In the genomic region with DNA sequence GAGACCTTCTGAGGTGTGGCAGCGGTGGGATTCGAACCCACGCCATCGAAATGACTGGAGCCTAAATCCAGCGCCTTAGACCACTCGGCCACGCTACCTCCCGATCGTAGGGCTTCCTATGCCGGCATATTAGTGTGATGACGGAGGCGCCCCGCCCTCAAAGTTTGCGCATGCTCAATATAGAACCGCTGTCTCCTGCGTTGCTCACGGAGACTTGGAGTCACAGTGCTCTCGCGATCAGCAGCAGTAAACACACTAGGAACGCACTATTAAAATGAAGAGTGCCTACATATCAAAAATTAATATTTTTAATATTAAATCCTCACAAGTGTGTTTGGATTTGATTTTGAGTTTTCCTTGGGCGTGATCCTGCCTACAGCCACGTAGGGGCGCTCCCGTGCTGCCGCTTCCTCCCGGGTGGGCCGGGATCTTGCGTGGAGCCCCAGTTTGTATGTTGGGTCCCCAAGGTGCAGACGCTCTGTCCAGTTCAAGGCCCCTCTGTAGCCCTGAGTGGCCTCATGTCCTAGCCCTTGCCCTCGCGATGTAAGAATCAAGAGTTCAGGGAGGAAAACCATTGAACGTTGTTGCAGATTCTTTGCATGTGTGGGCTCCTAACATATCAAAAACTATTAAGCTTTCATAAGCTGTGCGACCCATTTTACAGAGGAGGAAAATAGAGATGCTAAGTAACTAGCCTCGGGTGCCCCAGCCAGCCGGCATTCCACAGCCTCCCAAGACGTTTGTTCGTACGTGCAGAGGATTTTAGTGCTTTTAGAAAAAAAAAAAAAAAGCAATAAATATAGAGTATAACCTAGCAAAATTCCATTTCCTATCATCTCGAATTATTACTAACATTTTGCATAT, we compare ENCODE assay signal across 1 cellular context.
TF ChIP-seq lines count a peak whose summit lies in the region.

No MANE protein-coding gene starts in this region.

TF ChIP-seq in K562, 482 proteins besides CTCF, POLR2A, EP300 and RAD21 (continued from another document and continues in another):
- TF ChIP-seq, protein P1, sequence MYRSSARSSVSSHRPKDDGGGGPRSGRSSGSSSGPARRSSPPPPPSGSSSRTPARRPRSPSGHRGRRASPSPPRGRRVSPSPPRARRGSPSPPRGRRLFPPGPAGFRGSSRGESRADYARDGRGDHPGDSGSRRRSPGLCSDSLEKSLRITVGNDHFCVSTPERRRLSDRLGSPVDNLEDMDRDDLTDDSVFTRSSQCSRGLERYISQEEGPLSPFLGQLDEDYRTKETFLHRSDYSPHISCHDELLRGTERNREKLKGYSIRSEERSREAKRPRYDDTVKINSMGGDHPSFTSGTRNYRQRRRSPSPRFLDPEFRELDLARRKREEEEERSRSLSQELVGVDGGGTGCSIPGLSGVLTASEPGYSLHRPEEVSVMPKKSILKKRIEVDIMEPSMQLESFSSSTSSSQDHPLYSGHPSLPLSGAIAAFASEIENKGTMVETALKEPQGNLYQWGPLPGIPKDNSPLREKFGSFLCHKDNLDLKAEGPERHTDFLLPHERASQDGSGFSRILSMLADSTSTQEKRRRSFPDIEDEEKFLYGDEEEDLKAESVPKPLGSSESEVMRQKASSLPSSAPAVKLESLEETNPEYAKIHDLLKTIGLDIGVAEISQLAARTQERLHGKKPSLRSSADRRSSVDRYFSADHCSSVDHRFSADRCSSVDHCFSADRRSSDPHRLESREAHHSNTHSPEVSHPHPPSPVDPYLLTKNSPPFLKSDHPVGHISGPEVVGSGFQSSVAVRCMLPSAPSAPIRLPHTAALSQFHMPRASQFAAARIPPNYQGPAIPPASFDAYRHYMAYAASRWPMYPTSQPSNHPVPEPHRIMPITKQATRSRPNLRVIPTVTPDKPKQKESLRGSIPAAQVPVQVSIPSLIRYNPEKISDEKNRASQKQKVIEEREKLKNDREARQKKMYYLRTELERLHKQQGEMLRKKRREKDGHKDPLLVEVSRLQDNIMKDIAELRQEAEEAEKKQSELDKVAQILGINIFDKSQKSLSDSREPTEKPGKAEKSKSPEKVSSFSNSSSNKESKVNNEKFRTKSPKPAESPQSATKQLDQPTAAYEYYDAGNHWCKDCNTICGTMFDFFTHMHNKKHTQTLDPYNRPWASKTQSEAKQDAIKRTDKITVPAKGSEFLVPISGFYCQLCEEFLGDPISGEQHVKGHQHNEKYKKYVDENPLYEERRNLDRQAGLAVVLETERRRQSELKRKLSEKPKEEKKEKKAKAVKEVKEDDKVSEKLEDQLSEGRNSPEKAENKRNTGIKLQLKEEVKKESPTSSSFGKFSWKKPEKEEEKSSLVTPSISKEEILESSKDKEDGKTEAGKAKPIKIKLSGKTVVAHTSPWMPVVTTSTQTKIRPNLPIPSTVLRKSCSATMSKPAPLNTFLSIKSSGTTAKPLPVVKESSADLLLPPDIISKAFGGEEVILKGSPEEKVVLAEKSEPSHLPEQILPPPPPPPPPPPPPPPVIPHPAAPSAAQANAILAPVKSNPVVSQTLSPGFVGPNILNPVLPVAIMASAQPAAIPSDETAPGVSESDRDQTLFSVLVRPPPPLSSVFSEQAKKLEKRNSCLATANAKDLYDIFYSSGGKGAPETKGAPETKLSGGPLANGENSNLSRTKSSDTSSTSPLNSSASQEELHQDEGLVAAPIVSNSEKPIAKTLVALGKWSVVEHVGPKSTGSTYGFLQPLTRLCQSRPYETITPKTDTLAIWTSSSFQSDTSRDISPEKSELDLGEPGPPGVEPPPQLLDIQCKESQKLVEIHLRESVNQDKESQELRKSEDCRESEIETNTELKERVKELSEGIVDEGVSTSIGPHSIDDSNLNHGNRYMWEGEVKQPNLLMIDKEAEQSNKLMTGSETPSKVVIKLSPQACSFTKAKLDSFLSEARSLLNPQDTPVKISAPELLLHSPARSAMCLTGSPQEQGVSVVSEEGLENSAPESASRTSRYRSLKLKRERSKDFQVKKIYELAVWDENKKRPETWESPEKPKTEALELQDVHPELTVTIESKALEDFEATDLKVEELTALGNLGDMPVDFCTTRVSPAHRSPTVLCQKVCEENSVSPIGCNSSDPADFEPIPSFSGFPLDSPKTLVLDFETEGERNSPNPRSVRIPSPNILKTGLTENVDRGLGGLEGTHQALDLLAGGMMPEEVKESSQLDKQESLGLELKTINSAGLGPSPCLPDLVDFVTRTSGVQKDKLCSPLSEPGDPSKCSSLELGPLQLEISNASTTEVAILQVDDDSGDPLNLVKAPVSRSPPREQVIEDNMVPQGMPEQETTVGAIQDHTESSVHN (IDR thresholded peaks at IDR 0.05; ENCODE audit: borderline replicate concordance in 1 of 2, low read depth in 1 of 2): peak in 1 of 2 experiments; percentile 46; a peak in 1 of 4 replicates
- TF ChIP-seq JUN (IDR thresholded peaks at IDR 0.05; ENCODE audit: borderline replicate concordance, low read depth, low read length): 0 out of 2 replicates have a peak, but pooled peaks have one; percentile 4
- peak; percentile 80; the same call in 1 of the 2 replicates for TF ChIP-seq JUN (CRISPR knock-in tag; IDR thresholded peaks at IDR 0.05; ENCODE audit: borderline replicate concordance)
- TF ChIP-seq, protein P2, sequence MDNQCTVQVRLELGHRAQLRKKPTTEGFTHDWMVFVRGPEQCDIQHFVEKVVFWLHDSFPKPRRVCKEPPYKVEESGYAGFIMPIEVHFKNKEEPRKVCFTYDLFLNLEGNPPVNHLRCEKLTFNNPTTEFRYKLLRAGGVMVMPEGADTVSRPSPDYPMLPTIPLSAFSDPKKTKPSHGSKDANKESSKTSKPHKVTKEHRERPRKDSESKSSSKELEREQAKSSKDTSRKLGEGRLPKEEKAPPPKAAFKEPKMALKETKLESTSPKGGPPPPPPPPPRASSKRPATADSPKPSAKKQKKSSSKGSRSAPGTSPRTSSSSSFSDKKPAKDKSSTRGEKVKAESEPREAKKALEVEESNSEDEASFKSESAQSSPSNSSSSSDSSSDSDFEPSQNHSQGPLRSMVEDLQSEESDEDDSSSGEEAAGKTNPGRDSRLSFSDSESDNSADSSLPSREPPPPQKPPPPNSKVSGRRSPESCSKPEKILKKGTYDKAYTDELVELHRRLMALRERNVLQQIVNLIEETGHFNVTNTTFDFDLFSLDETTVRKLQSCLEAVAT (IDR thresholded peaks at IDR 0.05): no peak
- no peak for TF ChIP-seq PCBP1 (IDR thresholded peaks at IDR 0.05; ENCODE audit: low read depth, low read length, poor library complexity, severe bottlenecking)
- TF ChIP-seq ZNF134 (CRISPR knock-in tag; conservative IDR thresholded peaks at IDR 0.05): peak; percentile 66
- TF ChIP-seq ZNF785 (CRISPR knock-in tag; IDR thresholded peaks at IDR 0.05): no peak
- TF ChIP-seq ELF1 (tag; IDR thresholded peaks at IDR 0.05): no peak
- no peak for TF ChIP-seq FOSL1 (tag; conservative IDR thresholded peaks at IDR 0.05)
- TF ChIP-seq SNRNP70 (optimal IDR thresholded peaks at IDR 0.05; ENCODE audit: low read depth, low read length): no peak
- TF ChIP-seq, protein P3, sequence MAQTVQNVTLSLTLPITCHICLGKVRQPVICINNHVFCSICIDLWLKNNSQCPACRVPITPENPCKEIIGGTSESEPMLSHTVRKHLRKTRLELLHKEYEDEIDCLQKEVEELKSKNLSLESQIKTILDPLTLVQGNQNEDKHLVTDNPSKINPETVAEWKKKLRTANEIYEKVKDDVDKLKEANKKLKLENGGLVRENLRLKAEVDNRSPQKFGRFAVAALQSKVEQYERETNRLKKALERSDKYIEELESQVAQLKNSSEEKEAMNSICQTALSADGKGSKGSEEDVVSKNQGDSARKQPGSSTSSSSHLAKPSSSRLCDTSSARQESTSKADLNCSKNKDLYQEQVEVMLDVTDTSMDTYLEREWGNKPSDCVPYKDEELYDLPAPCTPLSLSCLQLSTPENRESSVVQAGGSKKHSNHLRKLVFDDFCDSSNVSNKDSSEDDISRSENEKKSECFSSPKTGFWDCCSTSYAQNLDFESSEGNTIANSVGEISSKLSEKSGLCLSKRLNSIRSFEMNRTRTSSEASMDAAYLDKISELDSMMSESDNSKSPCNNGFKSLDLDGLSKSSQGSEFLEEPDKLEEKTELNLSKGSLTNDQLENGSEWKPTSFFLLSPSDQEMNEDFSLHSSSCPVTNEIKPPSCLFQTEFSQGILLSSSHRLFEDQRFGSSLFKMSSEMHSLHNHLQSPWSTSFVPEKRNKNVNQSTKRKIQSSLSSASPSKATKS (CRISPR knock-in tag; IDR thresholded peaks at IDR 0.05): no peak
- TF ChIP-seq XRCC3 (IDR thresholded peaks at IDR 0.05): no peak
- TF ChIP-seq ZNF778 (CRISPR knock-in tag; IDR thresholded peaks at IDR 0.05): no peak
- TF ChIP-seq, protein P4, sequence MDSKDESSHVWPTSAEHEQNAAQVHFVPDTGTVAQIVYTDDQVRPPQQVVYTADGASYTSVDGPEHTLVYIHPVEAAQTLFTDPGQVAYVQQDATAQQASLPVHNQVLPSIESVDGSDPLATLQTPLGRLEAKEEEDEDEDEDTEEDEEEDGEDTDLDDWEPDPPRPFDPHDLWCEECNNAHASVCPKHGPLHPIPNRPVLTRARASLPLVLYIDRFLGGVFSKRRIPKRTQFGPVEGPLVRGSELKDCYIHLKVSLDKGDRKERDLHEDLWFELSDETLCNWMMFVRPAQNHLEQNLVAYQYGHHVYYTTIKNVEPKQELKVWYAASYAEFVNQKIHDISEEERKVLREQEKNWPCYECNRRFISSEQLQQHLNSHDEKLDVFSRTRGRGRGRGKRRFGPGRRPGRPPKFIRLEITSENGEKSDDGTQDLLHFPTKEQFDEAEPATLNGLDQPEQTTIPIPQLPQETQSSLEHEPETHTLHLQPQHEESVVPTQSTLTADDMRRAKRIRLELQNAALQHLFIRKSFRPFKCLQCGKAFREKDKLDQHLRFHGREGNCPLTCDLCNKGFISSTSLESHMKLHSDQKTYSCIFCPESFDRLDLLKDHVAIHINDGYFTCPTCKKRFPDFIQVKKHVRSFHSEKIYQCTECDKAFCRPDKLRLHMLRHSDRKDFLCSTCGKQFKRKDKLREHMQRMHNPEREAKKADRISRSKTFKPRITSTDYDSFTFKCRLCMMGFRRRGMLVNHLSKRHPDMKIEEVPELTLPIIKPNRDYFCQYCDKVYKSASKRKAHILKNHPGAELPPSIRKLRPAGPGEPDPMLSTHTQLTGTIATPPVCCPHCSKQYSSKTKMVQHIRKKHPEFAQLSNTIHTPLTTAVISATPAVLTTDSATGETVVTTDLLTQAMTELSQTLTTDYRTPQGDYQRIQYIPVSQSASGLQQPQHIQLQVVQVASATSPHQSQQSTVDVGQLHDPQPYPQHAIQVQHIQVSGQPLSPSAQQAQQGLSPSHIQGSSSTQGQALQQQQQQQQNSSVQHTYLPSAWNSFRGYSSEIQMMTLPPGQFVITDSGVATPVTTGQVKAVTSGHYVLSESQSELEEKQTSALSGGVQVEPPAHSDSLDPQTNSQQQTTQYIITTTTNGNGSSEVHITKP (IDR thresholded peaks at IDR 0.05; ENCODE audit: partially characterized antibody): no peak
- no peak for TF ChIP-seq ZNF239 (CRISPR knock-in tag; IDR thresholded peaks at IDR 0.05)
- TF ChIP-seq JUNB (CRISPR knock-in tag; conservative IDR thresholded peaks at IDR 0.05): no peak
- TF ChIP-seq, protein P5, sequence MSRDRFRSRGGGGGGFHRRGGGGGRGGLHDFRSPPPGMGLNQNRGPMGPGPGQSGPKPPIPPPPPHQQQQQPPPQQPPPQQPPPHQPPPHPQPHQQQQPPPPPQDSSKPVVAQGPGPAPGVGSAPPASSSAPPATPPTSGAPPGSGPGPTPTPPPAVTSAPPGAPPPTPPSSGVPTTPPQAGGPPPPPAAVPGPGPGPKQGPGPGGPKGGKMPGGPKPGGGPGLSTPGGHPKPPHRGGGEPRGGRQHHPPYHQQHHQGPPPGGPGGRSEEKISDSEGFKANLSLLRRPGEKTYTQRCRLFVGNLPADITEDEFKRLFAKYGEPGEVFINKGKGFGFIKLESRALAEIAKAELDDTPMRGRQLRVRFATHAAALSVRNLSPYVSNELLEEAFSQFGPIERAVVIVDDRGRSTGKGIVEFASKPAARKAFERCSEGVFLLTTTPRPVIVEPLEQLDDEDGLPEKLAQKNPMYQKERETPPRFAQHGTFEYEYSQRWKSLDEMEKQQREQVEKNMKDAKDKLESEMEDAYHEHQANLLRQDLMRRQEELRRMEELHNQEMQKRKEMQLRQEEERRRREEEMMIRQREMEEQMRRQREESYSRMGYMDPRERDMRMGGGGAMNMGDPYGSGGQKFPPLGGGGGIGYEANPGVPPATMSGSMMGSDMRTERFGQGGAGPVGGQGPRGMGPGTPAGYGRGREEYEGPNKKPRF (IDR thresholded peaks at IDR 0.05; ENCODE audit: low read depth, low read length): no peak
- TF ChIP-seq CHCHD3 (CRISPR knock-in tag; IDR thresholded peaks at IDR 0.05): no peak
- TF ChIP-seq MCM2 (IDR thresholded peaks at IDR 0.05; ENCODE audit: low read depth): no peak
- TF ChIP-seq CBFA2T3 (IDR thresholded peaks at IDR 0.05): no peak
- no peak for TF ChIP-seq RBM14 (IDR thresholded peaks at IDR 0.05; ENCODE audit: borderline replicate concordance, insufficient read depth, low read depth, low read length)
- TF ChIP-seq MCM5 (IDR thresholded peaks at IDR 0.05; ENCODE audit: low read depth): no peak
- TF ChIP-seq CSDE1 (IDR thresholded peaks at IDR 0.05): peak in 1 of 2 experiments; percentile 93; a peak in 2 of 4 replicates
- TF ChIP-seq ZNF23 (CRISPR knock-in tag; IDR thresholded peaks at IDR 0.05): no peak
- no peak for TF ChIP-seq SREBF2 (CRISPR knock-in tag; IDR thresholded peaks at IDR 0.05)
- TF ChIP-seq TAF1 (IDR thresholded peaks at IDR 0.05; ENCODE audit: control insufficient read depth, extremely low read depth, insufficient read depth, low read length, severe bottlenecking): peak; percentile 16
- no peak for TF ChIP-seq SP2 (IDR thresholded peaks at IDR 0.05; ENCODE audit: extremely low read depth, low read depth, low read length, poor library complexity, severe bottlenecking)
- peak; percentile 100 for TF ChIP-seq POLR3A (IDR thresholded peaks at IDR 0.05; ENCODE audit: borderline replicate concordance, extremely low read depth, insufficient read depth, insufficient read length)
- TF ChIP-seq SMAD2 (IDR thresholded peaks at IDR 0.05; ENCODE audit: low read depth, low read length): no peak
- no peak for TF ChIP-seq ZNF57 (CRISPR knock-in tag; IDR thresholded peaks at IDR 0.05)
- TF ChIP-seq FOXJ2 (tag; IDR thresholded peaks at IDR 0.05): no peak
- TF ChIP-seq HMG20B (CRISPR knock-in tag; IDR thresholded peaks at IDR 0.05): no peak
- no peak for TF ChIP-seq PHB2 (IDR thresholded peaks at IDR 0.05; ENCODE audit: low read depth)
- peak; percentile 84 for TF ChIP-seq NFIC (IDR thresholded peaks at IDR 0.05)
- TF ChIP-seq, protein P6, sequence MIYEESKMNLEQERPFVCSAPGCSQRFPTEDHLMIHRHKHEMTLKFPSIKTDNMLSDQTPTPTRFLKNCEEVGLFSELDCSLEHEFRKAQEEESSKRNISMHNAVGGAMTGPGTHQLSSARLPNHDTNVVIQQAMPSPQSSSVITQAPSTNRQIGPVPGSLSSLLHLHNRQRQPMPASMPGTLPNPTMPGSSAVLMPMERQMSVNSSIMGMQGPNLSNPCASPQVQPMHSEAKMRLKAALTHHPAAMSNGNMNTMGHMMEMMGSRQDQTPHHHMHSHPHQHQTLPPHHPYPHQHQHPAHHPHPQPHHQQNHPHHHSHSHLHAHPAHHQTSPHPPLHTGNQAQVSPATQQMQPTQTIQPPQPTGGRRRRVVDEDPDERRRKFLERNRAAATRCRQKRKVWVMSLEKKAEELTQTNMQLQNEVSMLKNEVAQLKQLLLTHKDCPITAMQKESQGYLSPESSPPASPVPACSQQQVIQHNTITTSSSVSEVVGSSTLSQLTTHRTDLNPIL (CRISPR knock-in tag; IDR thresholded peaks at IDR 0.05): no peak
- TF ChIP-seq ZNF133 (CRISPR knock-in tag; IDR thresholded peaks at IDR 0.05): no peak
- TF ChIP-seq FOXK1 (CRISPR knock-in tag; IDR thresholded peaks at IDR 0.05; ENCODE audit: borderline replicate concordance): no peak
